ENCODE assay signal across 19 cellular contexts in the genomic region with DNA sequence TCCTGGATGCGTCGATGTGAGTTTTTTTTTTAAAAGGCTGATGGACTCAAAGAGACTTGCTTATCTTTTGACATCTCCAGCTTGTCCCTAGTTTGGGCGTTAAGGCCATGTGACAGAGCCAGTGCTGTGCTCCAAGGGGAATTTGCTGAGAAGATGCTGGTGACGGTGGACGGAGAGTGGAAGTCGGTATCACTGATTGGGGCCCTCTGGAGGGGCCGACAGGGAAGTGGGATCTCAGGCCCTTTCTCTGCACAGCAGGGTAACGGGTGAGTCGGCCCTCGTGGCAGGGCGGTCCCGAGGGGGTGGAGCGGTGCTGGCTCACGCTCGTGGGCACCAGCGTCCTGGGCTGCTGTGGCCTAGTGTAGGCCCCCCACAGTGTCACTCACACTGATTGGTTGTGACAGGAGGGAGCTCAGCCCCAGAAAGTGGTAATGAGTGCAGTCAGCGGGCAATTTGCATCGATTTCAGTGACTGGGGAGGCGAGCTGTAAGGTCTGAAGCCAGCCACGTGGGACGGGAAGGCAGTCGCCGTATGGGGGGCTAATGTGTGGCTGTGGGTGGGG.
DNase-seq lines count a peak whose midpoint lies in the region; ATAC-seq, FAIRE-seq and TF ChIP-seq lines count a peak whose summit lies in the region.
"Had no signal": no experiment of that assay in that cellular context is flagged by ENCODE, and none has a peak within 500 bp of the region (broad histone marks: within the 10 kb centered on the region; RNA-seq: fewer than 3 reads in every experiment).

No MANE protein-coding gene starts in this region.

- no peak for FAIRE-seq in HepG2 (lab: Jason Lieb, UNC)
- FAIRE-seq: urothelium cell line had no signal

- H3K4me3 ChIP-seq in heart right ventricle, result no peak overlapping the region
- no peak overlapping the region for H3K4me3 ChIP-seq in HepG2 (replicated peaks in 1 of 3; ENCODE audit: insufficient read depth in 1 of 3, low read depth in 2 of 3, low read length in 3 of 3)
- no peak overlapping the region for H3K4me3 ChIP-seq in upper lobe of left lung
- no peak overlapping the region for H3K4me3 ChIP-seq in brain microvascular endothelial cell (ENCODE audit: low read depth, low read length)
- H3K4me3 ChIP-seq in smooth muscle cell, result no peak overlapping the region

- H3K36me3 ChIP-seq in heart right ventricle, result peaks cover 0 to 83% (median 18%) of the 10 kb centered on the region in 9 donors
- H3K36me3 ChIP-seq in HepG2 (replicated peaks in 1 of 2; ENCODE audit: control insufficient read depth in 1 of 2, insufficient read depth in 2 of 2, low read length in 2 of 2), result peaks cover 27 to 58% of the 10 kb centered on the region in 2 experiments
- peaks cover 3 to 64% (median 47%) of the 10 kb centered on the region in 4 donors for H3K36me3 ChIP-seq in upper lobe of left lung
- H3K36me3 ChIP-seq in brain microvascular endothelial cell (replicated peaks), result peaks cover 22% of the 10 kb centered on the region
- no peaks in the 10 kb centered on the region for H3K36me3 ChIP-seq in smooth muscle cell (ENCODE audit: low read depth)

- H3K27ac ChIP-seq in heart right ventricle (no peak overlapping the region), HepG2 (ENCODE audit: extremely low read length, insufficient read depth, low read length) (no peak overlapping the region), upper lobe of left lung (no peak overlapping the region), brain microvascular endothelial cell (no peak overlapping the region), smooth muscle cell (ENCODE audit: low read depth) (no peak overlapping the region)

- BruUV-seq in HepG2 (replicated peaks; lab: Mats Ljungman, UMichigan), result no TSS peak

- H2AFZ ChIP-seq in HepG2 (ENCODE audit: low read length), result no peak overlapping the region
- no peak overlapping the region for H2AFZ ChIP-seq in smooth muscle cell (ENCODE audit: low read depth)

- H3K9me3 Mint-ChIP-seq in activated B cell treated with CpG ODN at 0.5 μM for 24 hours, result no peaks in the 10 kb centered on the region
- H3K9me3 Mint-ChIP-seq: effector memory CD8-positive, alpha-beta T cell; mesothelial cell of epicardium had no signal

- H3K4me1 ChIP-seq in heart right ventricle (peaks cover 0 to 11% (median 0%) of the 10 kb centered on the region in 9 donors), HepG2 (ENCODE audit: insufficient read depth, low read length) (peaks cover 4% of the 10 kb centered on the region), upper lobe of left lung (peaks cover 5 to 17% (median 14%) of the 10 kb centered on the region in 4 donors), smooth muscle cell (ENCODE audit: low read depth) (peaks cover 4% of the 10 kb centered on the region)

- TF ChIP-seq POLR2A in HepG2 (IDR thresholded peaks at IDR 0.05; ENCODE audit: insufficient read depth in 1 of 2, low read depth in 2 of 2, low read length in 2 of 2) (no peak), upper lobe of left lung (IDR thresholded peaks at IDR 0.05) (no peak)

- in situ Hi-C loops in HepG2 (cut with HindIII; ENCODE audit: extremely low pct_ligation_motif_present, low pct_unique_long_range_greater_than_20kb), result no loop called here
- in situ Hi-C loops in brain microvascular endothelial cell (cut with HindIII; ENCODE audit: low pct_ligation_motif_present, low sequenced_read_pairs), result no loop called here

- H3K9ac ChIP-seq in HepG2 (ENCODE audit: insufficient read depth, low read depth, low read length), result no peak overlapping the region
- no peak overlapping the region for H3K9ac ChIP-seq in smooth muscle cell (ENCODE audit: low read depth)

- H4K20me1 ChIP-seq in HepG2 (ENCODE audit: insufficient read depth, low read length), result no peaks in the 10 kb centered on the region
- no peaks in the 10 kb centered on the region for H4K20me1 ChIP-seq in smooth muscle cell (ENCODE audit: low read depth)

- no peak for ATAC-seq in Right ventricle myocardium superior (ENCODE audit: poor library complexity)
- ATAC-seq in heart right ventricle, result no peak
- no peak for ATAC-seq in activated B cell treated with CpG ODN at 0.5 μM for 24 hours (ENCODE audit: low read depth)
- ATAC-seq in HepG2, result no peak
- no peak for ATAC-seq in upper lobe of left lung (ENCODE audit: low FRiP score in 2 of 2)
- no peak for ATAC-seq in left colon
- ATAC-seq: effector memory CD8-positive, alpha-beta T cell had no signal

- H3K27ac Mint-ChIP-seq in activated B cell treated with CpG ODN at 0.5 μM for 24 hours, result peak overlapping the region; percentile 31
- H3K27ac Mint-ChIP-seq: effector memory CD8-positive, alpha-beta T cell; mesothelial cell of epicardium had no signal

- H3K79me2 ChIP-seq in HepG2 (ENCODE audit: insufficient read depth, low read length), result no peaks in the 10 kb centered on the region
- H3K79me2 ChIP-seq in smooth muscle cell (ENCODE audit: low read depth), result no peaks in the 10 kb centered on the region

- TF ChIP-seq RAD21 in HepG2 (CRISPR knock-in tag; IDR thresholded peaks at IDR 0.05), result no peak

- H3K4me3 Mint-ChIP-seq in activated B cell treated with CpG ODN at 0.5 μM for 24 hours, result no peak overlapping the region
- H3K4me3 Mint-ChIP-seq: effector memory CD8-positive, alpha-beta T cell; mesothelial cell of epicardium had no signal

- H3F3A ChIP-seq in smooth muscle cell (ENCODE audit: low read depth), result no peaks in the 10 kb centered on the region

- H3K27me3 ChIP-seq in heart right ventricle (no peaks in the 10 kb centered on the region), HepG2 (ENCODE audit: control insufficient read depth in 1 of 2, insufficient read depth in 2 of 2, low read length in 2 of 2) (no peaks in the 10 kb centered on the region), upper lobe of left lung (no peaks in the 10 kb centered on the region), brain microvascular endothelial cell (replicated peaks) (no peaks in the 10 kb centered on the region), smooth muscle cell (ENCODE audit: low read depth) (no peaks in the 10 kb centered on the region)

- DNase-seq in Right ventricle myocardium superior (peak; percentile 33), heart right ventricle (no peak), activated B cell treated with CpG ODN at 0.5 μM for 24 hours (peak; percentile 14), HepG2 (ENCODE audit: low spot score) (no peak), upper lobe of left lung (peak; percentile 17 to 57), left colon (no peak), brain microvascular endothelial cell (no peak), smooth muscle cell (lab: John Stamatoyannopoulos, UW; ENCODE audit: unreplicated experiment) (no peak)
- DNase-seq: activated CD8-positive, alpha-beta memory T cell treated with anti-CD3 and anti-CD28 coated beads for 24 hours; amniotic stem cell; cerebellar nuclear complex; effector memory CD8-positive, alpha-beta T cell; EL; HCEC 1CT; IMR-90; NCI-H2029 treated with DMSO at 0.1 percent for 48 hours; stimulated activated naive CD4-positive, alpha-beta T cell treated with Interleukin-2 at 50 U/mL for 16 hours had no signal

- TF ChIP-seq EP300 in HepG2 (IDR thresholded peaks at IDR 0.05; ENCODE audit: low read depth in 2 of 2, low read length in 2 of 2), result no peak
- no peak for TF ChIP-seq EP300 in HepG2 (CRISPR knock-in tag; IDR thresholded peaks at IDR 0.05; ENCODE audit: borderline replicate concordance)
- no peak for TF ChIP-seq EP300 in upper lobe of left lung (IDR thresholded peaks at IDR 0.05)

- no peaks in the 10 kb centered on the region for H3K9me3 ChIP-seq in heart right ventricle
- no peaks in the 10 kb centered on the region for H3K9me3 ChIP-seq in HepG2 (ENCODE audit: low read length)
- H3K9me3 ChIP-seq in upper lobe of left lung, result no peaks in the 10 kb centered on the region
- no peaks in the 10 kb centered on the region for H3K9me3 ChIP-seq in smooth muscle cell (replicated peaks; ENCODE audit: low read depth)

- TF ChIP-seq CTCF in heart right ventricle (IDR thresholded peaks at IDR 0.05) (no peak), activated B cell treated with CpG ODN at 0.5 μM for 24 hours (IDR thresholded peaks at IDR 0.05) (no peak), HepG2 (CRISPR knock-in tag; IDR thresholded peaks at IDR 0.05) (no peak), upper lobe of left lung (IDR thresholded peaks at IDR 0.05) (no peak), brain microvascular endothelial cell (IDR thresholded peaks at IDR 0.05; ENCODE audit: low read depth, low read length, missing control alignments) (no peak), smooth muscle cell (IDR thresholded peaks at IDR 0.05; ENCODE audit: borderline replicate concordance, insufficient read depth, poor library complexity, severe bottlenecking) (no peak)

- POLR2A ChIA-PET in activated B cell treated with CpG ODN at 0.5 μM for 24 hours (lab: Charles Lee) (interaction anchor here (1.1 kb wide), 1 partner anchor 105 kb away, joined by 3 read pairs; the partner anchor contains the start of gene CBX4), HepG2 (lab: Yijun Ruan, JAX) (no interaction called here)

- intact Hi-C loops in Right ventricle myocardium superior (cut with DNase I) (no loop called here), heart right ventricle (cut with DNase I) (no loop called here), activated B cell treated with CpG ODN at 0.5 μM for 24 hours (cut with micrococcal nuclease) (no loop called here), HepG2 (cut with micrococcal nuclease; ENCODE audit: unreplicated experiment) (no loop called here), left colon (cut with DNase I, micrococcal nuclease) (no loop called here)

- H3K27me3 Mint-ChIP-seq in activated B cell treated with CpG ODN at 0.5 μM for 24 hours, result no peaks in the 10 kb centered on the region
- H3K27me3 Mint-ChIP-seq: effector memory CD8-positive, alpha-beta T cell had no signal

- peaks cover 45% of the 10 kb centered on the region for H3K4me1 Mint-ChIP-seq in activated B cell treated with CpG ODN at 0.5 μM for 24 hours
- H3K4me1 Mint-ChIP-seq: mesothelial cell of epicardium had no signal

- CTCF ChIA-PET in activated B cell treated with CpG ODN at 0.5 μM for 24 hours (lab: Charles Lee) (interaction anchor here (1.0 kb wide), 1 partner anchor 31 kb away, joined by 3 read pairs; no protein-coding TSS in a partner anchor), HepG2 (lab: Yijun Ruan, JAX; ENCODE audit: low intra/inter-chr PET ratio, low total read pairs) (no interaction called here)

- 94 to 96% methylated on average over 23 of the region's 23 CpGs for WGBS in heart right ventricle, 2 donors
- WGBS in HepG2 (ENCODE audit: low lambda C conversion rate), result 97% methylated on average over 22 of the region's 23 CpGs
- WGBS in upper lobe of left lung, 2 donors, result 91 to 94% methylated on average over 13 to 23 of the region's 23 CpGs
- WGBS in smooth muscle cell (ENCODE audit: low lambda C conversion rate), result 95% methylated on average over 19 of the region's 23 CpGs

- H3K36me3 Mint-ChIP-seq in activated B cell treated with CpG ODN at 0.5 μM for 24 hours (ENCODE audit: low read depth), result peaks cover 4% of the 10 kb centered on the region

- H3K4me2 ChIP-seq in HepG2 (ENCODE audit: low read depth, low read length) (no peak overlapping the region), smooth muscle cell (no peak overlapping the region)

TF ChIP-seq in HepG2, 621 proteins besides CTCF, POLR2A, EP300 and RAD21 (continues in another document):
- 0 out of 2 replicates have a peak, but pooled peaks have one; percentile 4 for TF ChIP-seq MTA1 (CRISPR knock-in tag; IDR thresholded peaks at IDR 0.05; ENCODE audit: borderline replicate concordance)

Comparison
In these comparisons a context has a peak if more than half of its experiments do, and no peak if none do; other contexts are left out.
1. DNase-seq: peak in Right ventricle myocardium superior (single experiment), activated B cell treated with CpG ODN at 0.5 μM for 24 hours (single experiment) and upper lobe of left lung (2 of 2); none in heart right ventricle (0 of 2), HepG2 (single experiment), left colon (0 of 2), brain microvascular endothelial cell (single experiment) and smooth muscle cell (single experiment).